ENCODE assay signal across 29 cellular contexts in genomic region chr9:33917036-33917435, GRCh38.
A peak's percentile ranks its signal among the peaks of the same experiment; 100 is the strongest.
DNase-seq lines count a peak whose midpoint lies in the region; ATAC-seq and TF ChIP-seq lines count a peak whose summit lies in the region.
"Had no signal": no experiment of that assay in that cellular context is flagged by ENCODE, and none has a peak within 500 bp of the region (broad histone marks: within the 10 kb centered on the region; RNA-seq: fewer than 3 reads in every experiment).

No MANE protein-coding gene starts in this region.

- peaks cover 46% of the 10 kb centered on the region for H3K36me3 Mint-ChIP-seq in central memory CD8-positive, alpha-beta T cell (ENCODE audit: insufficient read depth)
- peaks cover 100% of the 10 kb centered on the region for H3K36me3 Mint-ChIP-seq in stimulated activated effector memory CD8-positive, alpha-beta T cell treated with anti-CD3 and anti-CD28 coated beads, Interleukin-12 subunit alpha, Interleukin-12 subunit beta, amount 100 ng/mL, for 72 hours

- no peaks in the 10 kb centered on the region for H3K27me3 Mint-ChIP-seq in central memory CD8-positive, alpha-beta T cell
- H3K27me3 Mint-ChIP-seq: activated CD8-positive, alpha-beta memory T cell treated with anti-CD3 and anti-CD28 coated beads, Interleukin-2, amount 10 ng/mL, durations not matched to agents 7 days and 5 days had no signal

- H3K4me1 ChIP-seq in cardiac muscle cell (ENCODE audit: low read depth) (no peaks in the 10 kb centered on the region), heart left ventricle (peaks cover 0 to 48% (median 8%) of the 10 kb centered on the region in 12 donors), HUES48 (ENCODE audit: control insufficient read depth, insufficient read depth, low read length) (peaks cover 20% of the 10 kb centered on the region), psoas muscle (no peaks in the 10 kb centered on the region)
- H3K4me1 ChIP-seq: gastroesophageal sphincter, SJSA1, tibial nerve had no signal

- intact Hi-C loops in heart left ventricle (cut with DNase I) (no loop called here), psoas muscle (cut with DNase I) (no loop called here)

- DNase-seq in cardiac muscle cell (ENCODE audit: low read depth in 1 of 2, low spot score in 1 of 2) (no peak), heart left ventricle (no peak), psoas muscle (no peak), NCI-H2227 treated with DMSO at 0.1 percent for 48 hours (lab: John Stamatoyannopoulos, UW) (no peak), NCI-H2196 treated with DMSO at 0.1 percent for 48 hours (lab: John Stamatoyannopoulos, UW; ENCODE audit: unreplicated experiment) (no peak)
- DNase-seq in central memory CD8-positive, alpha-beta T cell (ENCODE audit: low spot score in 2 of 2) = no peak
- DNase-seq in stimulated activated effector memory CD8-positive, alpha-beta T cell treated with anti-CD3 and anti-CD28 coated beads, Interleukin-12 subunit alpha, Interleukin-12 subunit beta, amount 100 ng/mL, for 72 hours (ENCODE audit: low spot score in 2 of 2) = no peak
- DNase-seq: ACHN; activated CD4-positive, alpha-beta T cell treated with anti-CD3 and anti-CD28 coated beads for 4 hours; activated CD8-positive, alpha-beta memory T cell treated with anti-CD3 and anti-CD28 coated beads, Interleukin-2, amount 10 ng/mL, durations not matched to agents 7 days and 5 days; activated naive CD4-positive, alpha-beta T cell treated with anti-CD3 and anti-CD28 coated beads, Interleukin-2, amount 50 U/mL, for 16 hours; caudate nucleus; COR-L47; H7; hippocampal formation; KG1; left colon; MM.1S; NCI-H1417; NCI-H2107; NCI-H446 treated with DMSO at 0.1 percent for 48 hours; RPMI8226 had no signal

- H3K4me3 Mint-ChIP-seq in central memory CD8-positive, alpha-beta T cell = no peak overlapping the region
- H3K4me3 Mint-ChIP-seq in stimulated activated effector memory CD8-positive, alpha-beta T cell treated with anti-CD3 and anti-CD28 coated beads, Interleukin-12 subunit alpha, Interleukin-12 subunit beta, amount 100 ng/mL, for 72 hours = no peak overlapping the region
- H3K4me3 Mint-ChIP-seq: activated CD8-positive, alpha-beta memory T cell treated with anti-CD3 and anti-CD28 coated beads, Interleukin-2, amount 10 ng/mL, durations not matched to agents 7 days and 5 days; T-helper 1 cell treated with Interleukin-12 subunit alpha and Interleukin-12 subunit beta and Interleukin-4 antibody, amounts not matched to agents 30 μg/mL and 1 μg/mL, for 36 hours had no signal

- H3K9ac ChIP-seq in HUES48 (ENCODE audit: low read depth, low read length) = no peak overlapping the region
- H3K9ac ChIP-seq: BLaER1 treated with 17β-estradiol and CSF1 and Interleukin-3, amounts not matched to agents 10 nM and 100 nM had no signal

- H3K27me3 ChIP-seq in cardiac muscle cell = no peaks in the 10 kb centered on the region
- no peaks in the 10 kb centered on the region for H3K27me3 ChIP-seq in heart left ventricle
- H3K27me3 ChIP-seq in HUES48 (ENCODE audit: control insufficient read depth, insufficient read depth, low read length) = no peaks in the 10 kb centered on the region
- H3K27me3 ChIP-seq in psoas muscle (ENCODE audit: insufficient read depth in 3 of 3, low read length in 2 of 3) = no peaks in the 10 kb centered on the region
- H3K27me3 ChIP-seq: ascending aorta; BLaER1 treated with 17β-estradiol and CSF1 and Interleukin-3, amounts not matched to agents 10 nM and 100 nM; gastroesophageal sphincter; SJSA1; tibial nerve had no signal

- no peaks in the 10 kb centered on the region for H3K9me3 Mint-ChIP-seq in central memory CD8-positive, alpha-beta T cell
- H3K9me3 Mint-ChIP-seq in stimulated activated effector memory CD8-positive, alpha-beta T cell treated with anti-CD3 and anti-CD28 coated beads, Interleukin-12 subunit alpha, Interleukin-12 subunit beta, amount 100 ng/mL, for 72 hours = no peaks in the 10 kb centered on the region
- H3K9me3 Mint-ChIP-seq: T-helper 1 cell treated with Interleukin-12 subunit alpha and Interleukin-12 subunit beta and Interleukin-4 antibody, amounts not matched to agents 30 μg/mL and 1 μg/mL, for 36 hours had no signal

- no peaks in the 10 kb centered on the region for H3K4me1 Mint-ChIP-seq in central memory CD8-positive, alpha-beta T cell
- no peaks in the 10 kb centered on the region for H3K4me1 Mint-ChIP-seq in stimulated activated effector memory CD8-positive, alpha-beta T cell treated with anti-CD3 and anti-CD28 coated beads, Interleukin-12 subunit alpha, Interleukin-12 subunit beta, amount 100 ng/mL, for 72 hours
- H3K4me1 Mint-ChIP-seq: activated CD8-positive, alpha-beta memory T cell treated with anti-CD3 and anti-CD28 coated beads, Interleukin-2, amount 10 ng/mL, durations not matched to agents 7 days and 5 days had no signal

- H3K36me3 ChIP-seq in cardiac muscle cell (peaks cover 48% of the 10 kb centered on the region), heart left ventricle (peaks cover 0 to 97% (median 81%) of the 10 kb centered on the region in 9 donors), HUES48 (ENCODE audit: control insufficient read depth, insufficient read depth, low read length) (peaks cover 81% of the 10 kb centered on the region), psoas muscle (ENCODE audit: insufficient read depth in 1 of 2, low read depth in 1 of 2) (peaks cover 5 to 97% of the 10 kb centered on the region in 2 donors)

- no peaks in the 10 kb centered on the region for H3K9me3 ChIP-seq in cardiac muscle cell (ENCODE audit: low read depth)
- H3K9me3 ChIP-seq in heart left ventricle = no peaks in the 10 kb centered on the region
- no peaks in the 10 kb centered on the region for H3K9me3 ChIP-seq in HUES48 (ENCODE audit: control insufficient read depth, insufficient read depth, low read length)
- no peaks in the 10 kb centered on the region for H3K9me3 ChIP-seq in psoas muscle
- H3K9me3 ChIP-seq: ascending aorta; BLaER1 treated with 17β-estradiol and CSF1 and Interleukin-3, amounts not matched to agents 10 nM and 100 nM; gastroesophageal sphincter; SJSA1; tibial nerve had no signal

- 92 to 95% (median 94%) methylated on average over 9 of the region's 9 CpGs for WGBS in heart left ventricle, 4 donors
- 90 to 93% (median 93%) methylated on average over 9 of the region's 9 CpGs for WGBS in psoas muscle, 3 donors

- TF ChIP-seq CTCF in cardiac muscle cell (IDR thresholded peaks at IDR 0.05; ENCODE audit: low read depth, low read length) = no peak
- TF ChIP-seq CTCF in heart left ventricle (IDR thresholded peaks at IDR 0.05) = no peak
- no peak for TF ChIP-seq CTCF in psoas muscle (IDR thresholded peaks at IDR 0.05)

- no peak for ATAC-seq in heart left ventricle
- ATAC-seq in central memory CD8-positive, alpha-beta T cell (replicated peaks; ENCODE audit: extremely low read depth, poor library complexity, severe bottlenecking) = no peak
- ATAC-seq in psoas muscle = no peak
- ATAC-seq in stimulated activated effector memory CD8-positive, alpha-beta T cell treated with anti-CD3 and anti-CD28 coated beads, Interleukin-12 subunit alpha, Interleukin-12 subunit beta, amount 100 ng/mL, for 72 hours = no peak
- ATAC-seq: activated CD8-positive, alpha-beta memory T cell treated with anti-CD3 and anti-CD28 coated beads, Interleukin-2, amount 10 ng/mL, durations not matched to agents 7 days and 5 days; gastroesophageal sphincter; left colon had no signal

- TF ChIP-seq POLR2A in heart left ventricle (IDR thresholded peaks at IDR 0.05) = no peak

- H3K4me3 ChIP-seq in cardiac muscle cell (no peak overlapping the region), heart left ventricle (no peak overlapping the region), HUES48 (ENCODE audit: low read depth, low read length) (no peak overlapping the region), psoas muscle (no peak overlapping the region)
- H3K4me3 ChIP-seq: ascending aorta; BLaER1 treated with 17β-estradiol and CSF1 and Interleukin-3, amounts not matched to agents 10 nM and 100 nM; gastroesophageal sphincter; SJSA1; tibial nerve had no signal

- H3K27ac Mint-ChIP-seq in central memory CD8-positive, alpha-beta T cell (ENCODE audit: low read depth) = peak overlapping the region; percentile 41
- no peak overlapping the region for H3K27ac Mint-ChIP-seq in stimulated activated effector memory CD8-positive, alpha-beta T cell treated with anti-CD3 and anti-CD28 coated beads, Interleukin-12 subunit alpha, Interleukin-12 subunit beta, amount 100 ng/mL, for 72 hours
- H3K27ac Mint-ChIP-seq: activated CD8-positive, alpha-beta memory T cell treated with anti-CD3 and anti-CD28 coated beads, Interleukin-2, amount 10 ng/mL, durations not matched to agents 7 days and 5 days; T-helper 1 cell treated with Interleukin-12 subunit alpha and Interleukin-12 subunit beta and Interleukin-4 antibody, amounts not matched to agents 30 μg/mL and 1 μg/mL, for 36 hours had no signal

- H3K27ac ChIP-seq in cardiac muscle cell = peak overlapping the region; percentile 28
- H3K27ac ChIP-seq in heart left ventricle = peak overlapping the region in 1 of 12 donors; percentile 42
- peak overlapping the region; percentile 45 for H3K27ac ChIP-seq in HUES48 (ENCODE audit: low read depth, low read length)
- H3K27ac ChIP-seq in psoas muscle = peak overlapping the region; percentile 23
- H3K27ac ChIP-seq: ascending aorta; BLaER1 treated with 17β-estradiol and CSF1 and Interleukin-3, amounts not matched to agents 10 nM and 100 nM; gastroesophageal sphincter; SJSA1; tibial nerve had no signal
